ENCODE assay signal across 15 cellular contexts in genomic region chr18:51342815-51343214, GRCh38.
DNase-seq lines count a peak whose midpoint lies in the region; ATAC-seq, FAIRE-seq and TF ChIP-seq lines count a peak whose summit lies in the region.
"Had no signal": no experiment of that assay in that cellular context is flagged by ENCODE, and none has a peak within 500 bp of the region (broad histone marks: within the 10 kb centered on the region; RNA-seq: fewer than 3 reads in every experiment).

No MANE protein-coding gene starts in this region.

- CTCF ChIA-PET in Calu3 (lab: Charles Lee), result no interaction called here

- H3K36me3 Mint-ChIP-seq in Calu3 (ENCODE audit: insufficient read depth, unreplicated experiment), result no peaks in the 10 kb centered on the region
- H3K36me3 Mint-ChIP-seq in activated naive CD8-positive, alpha-beta T cell treated with anti-CD3 and anti-CD28 coated beads for 36 hours, result no peaks in the 10 kb centered on the region
- H3K36me3 Mint-ChIP-seq: activated naive CD8-positive, alpha-beta T cell treated with anti-CD3 and anti-CD28 coated beads, Interleukin-2, amount 10 ng/mL, durations not matched to agents 7 days and 5 days; CD4-positive, CD25-positive, alpha-beta regulatory T cell had no signal

- FAIRE-seq in GM12891 (lab: Jason Lieb, UNC), result no peak
- FAIRE-seq: GM12892 had no signal

- H3K9me2 ChIP-seq in GM23248 (ENCODE audit: insufficient read depth), result no peaks in the 10 kb centered on the region

- H3K27me3 Mint-ChIP-seq in Calu3 (ENCODE audit: unreplicated experiment), result peaks cover 8% of the 10 kb centered on the region
- peaks cover 11% of the 10 kb centered on the region for H3K27me3 Mint-ChIP-seq in activated naive CD8-positive, alpha-beta T cell treated with anti-CD3 and anti-CD28 coated beads for 36 hours

- H3K27me3 ChIP-seq in GM23248 (replicated peaks; ENCODE audit: insufficient read depth) (no peaks in the 10 kb centered on the region), left ventricle myocardium inferior (ENCODE audit: low read depth) (peaks cover 6% of the 10 kb centered on the region)
- H3K27me3 ChIP-seq: Peyer's patch had no signal

- H3K4me3 Mint-ChIP-seq in Calu3 (ENCODE audit: low read depth, unreplicated experiment), result no peak overlapping the region
- no peak overlapping the region for H3K4me3 Mint-ChIP-seq in activated naive CD8-positive, alpha-beta T cell treated with anti-CD3 and anti-CD28 coated beads for 36 hours
- H3K4me3 Mint-ChIP-seq: activated naive CD8-positive, alpha-beta T cell treated with anti-CD3 and anti-CD28 coated beads, Interleukin-2, amount 10 ng/mL, durations not matched to agents 7 days and 5 days; CD4-positive, CD25-positive, alpha-beta regulatory T cell; stimulated activated naive CD8-positive, alpha-beta T cell treated with anti-CD3 and anti-CD28 coated beads, Interleukin-15, Interleukin-2, amounts not matched to agents 100 ng/mL and 50 ng/mL, for 24 hours had no signal

- H3K4me3 ChIP-seq in GM23248, result no peak overlapping the region
- H3K4me3 ChIP-seq in mucosa of descending colon, result no peak overlapping the region
- H3K4me3 ChIP-seq in left ventricle myocardium inferior, result no peak overlapping the region
- H3K4me3 ChIP-seq: Peyer's patch had no signal

- no peak overlapping the region for H3K27ac Mint-ChIP-seq in Calu3 (ENCODE audit: unreplicated experiment)
- H3K27ac Mint-ChIP-seq in activated naive CD8-positive, alpha-beta T cell treated with anti-CD3 and anti-CD28 coated beads for 36 hours, result no peak overlapping the region
- H3K27ac Mint-ChIP-seq: activated naive CD8-positive, alpha-beta T cell treated with anti-CD3 and anti-CD28 coated beads, Interleukin-2, amount 10 ng/mL, durations not matched to agents 7 days and 5 days; CD4-positive, CD25-positive, alpha-beta regulatory T cell; stimulated activated naive CD8-positive, alpha-beta T cell treated with anti-CD3 and anti-CD28 coated beads, Interleukin-15, Interleukin-2, amounts not matched to agents 100 ng/mL and 50 ng/mL, for 24 hours had no signal

- no peaks in the 10 kb centered on the region for H3K9me3 ChIP-seq in GM23248 (ENCODE audit: low read depth)
- no peaks in the 10 kb centered on the region for H3K9me3 ChIP-seq in mucosa of descending colon
- peaks cover 12% of the 10 kb centered on the region for H3K9me3 ChIP-seq in left ventricle myocardium inferior (replicated peaks)
- H3K9me3 ChIP-seq: Peyer's patch had no signal

- peak; percentile 78 for ATAC-seq in mucosa of descending colon

- intact Hi-C loops in Calu3 (cut with micrococcal nuclease; ENCODE audit: unreplicated experiment), result loop anchor here (2.0 to 5.0 kb wide), 2 partner anchors 148 to 194 kb away; no protein-coding TSS in a partner anchor
- intact Hi-C loops in mucosa of descending colon (cut with DNase I, micrococcal nuclease), result no loop called here
- intact Hi-C loops in left ventricle myocardium inferior (cut with micrococcal nuclease), result no loop called here

- TF ChIP-seq POLR2A in GM12891 (IDR thresholded peaks at IDR 0.05; ENCODE audit: low read depth, low read length), result no peak

- H3K4me1 Mint-ChIP-seq in Calu3 (ENCODE audit: low read depth, unreplicated experiment), result no peaks in the 10 kb centered on the region
- no peaks in the 10 kb centered on the region for H3K4me1 Mint-ChIP-seq in activated naive CD8-positive, alpha-beta T cell treated with anti-CD3 and anti-CD28 coated beads for 36 hours
- H3K4me1 Mint-ChIP-seq: CD4-positive, CD25-positive, alpha-beta regulatory T cell had no signal

- H3K79me2 ChIP-seq in GM23248 (ENCODE audit: insufficient read depth), result no peaks in the 10 kb centered on the region

- no TSS peak for BruUV-seq in Calu3 (replicated peaks; lab: Mats Ljungman, UMichigan)

- H3K4me2 ChIP-seq in GM23248 (ENCODE audit: unreplicated experiment), result no peak overlapping the region

- no peaks in the 10 kb centered on the region for H4K20me1 ChIP-seq in GM23248 (ENCODE audit: insufficient read depth)

- H3K36me3 ChIP-seq in GM23248 (ENCODE audit: low read depth) (no peaks in the 10 kb centered on the region), mucosa of descending colon (ENCODE audit: low read depth) (no peaks in the 10 kb centered on the region), left ventricle myocardium inferior (no peaks in the 10 kb centered on the region)
- H3K36me3 ChIP-seq: Peyer's patch, WERI-Rb-1 had no signal

- H3K4me1 ChIP-seq in GM23248 (ENCODE audit: insufficient read depth), result no peaks in the 10 kb centered on the region
- no peaks in the 10 kb centered on the region for H3K4me1 ChIP-seq in mucosa of descending colon (ENCODE audit: low read depth)
- H3K4me1 ChIP-seq in left ventricle myocardium inferior, result no peaks in the 10 kb centered on the region
- H3K4me1 ChIP-seq: Peyer's patch had no signal

- no peak overlapping the region for H3K9ac ChIP-seq in GM23248

- H3F3A ChIP-seq in GM23248 (ENCODE audit: insufficient read depth), result no peaks in the 10 kb centered on the region

- H3K27ac ChIP-seq in GM23248 (no peak overlapping the region), left ventricle myocardium inferior (replicated peaks) (no peak overlapping the region)
- H3K27ac ChIP-seq: Peyer's patch, WERI-Rb-1 had no signal

- H2AFZ ChIP-seq in GM23248, result no peak overlapping the region

- no peak for TF ChIP-seq CTCF in Calu3 (IDR thresholded peaks at IDR 0.05; ENCODE audit: unreplicated experiment)
- TF ChIP-seq CTCF in mucosa of descending colon (IDR thresholded peaks at IDR 0.05), result no peak
- TF ChIP-seq CTCF in GM20000 (IDR thresholded peaks at IDR 0.05; ENCODE audit: extremely low read depth, missing control alignments), result no peak
- TF ChIP-seq CTCF in left ventricle myocardium inferior (IDR thresholded peaks at IDR 0.05; ENCODE audit: borderline replicate concordance), result no peak

- in situ Hi-C loops in GM23248 (cut with MboI), result no loop called here

- DNase-seq in Calu3 (peak; percentile 61), GM23248 (peak; percentile 5), mucosa of descending colon (peak in 1 of 3 donors; percentile 2), GM12891 (ENCODE audit: insufficient read length, low spot score) (no peak), DMS153 treated with DMSO at 0.1 percent for 48 hours (lab: John Stamatoyannopoulos, UW; ENCODE audit: unreplicated experiment) (no peak), GM20000 (ENCODE audit: low spot score) (no peak), left ventricle myocardium inferior (no peak)
- peak; percentile 6 for DNase-seq in activated naive CD8-positive, alpha-beta T cell treated with anti-CD3 and anti-CD28 coated beads for 36 hours
- DNase-seq: activated naive CD8-positive, alpha-beta T cell treated with anti-CD3 and anti-CD28 coated beads, Interleukin-2, amount 10 ng/mL, durations not matched to agents 7 days and 5 days; CD4-positive, CD25-positive, alpha-beta regulatory T cell; NCI-H1930; Peyer's patch; WERI-Rb-1 had no signal

- no peaks in the 10 kb centered on the region for H3K9me3 Mint-ChIP-seq in Calu3 (ENCODE audit: low read depth, unreplicated experiment)
- peaks cover 2% of the 10 kb centered on the region for H3K9me3 Mint-ChIP-seq in activated naive CD8-positive, alpha-beta T cell treated with anti-CD3 and anti-CD28 coated beads for 36 hours
- H3K9me3 Mint-ChIP-seq: stimulated activated naive CD8-positive, alpha-beta T cell treated with anti-CD3 and anti-CD28 coated beads, Interleukin-15, Interleukin-2, amounts not matched to agents 100 ng/mL and 50 ng/mL, for 24 hours had no signal

TF ChIP-seq in GM12891, 5 proteins besides CTCF, POLR2A, EP300 and RAD21:
- TF ChIP-seq TAF1 (IDR thresholded peaks at IDR 0.05; ENCODE audit: low read depth, low read length) (no peak), SPI1 (IDR thresholded peaks at IDR 0.05; ENCODE audit: low read depth, low read length) (no peak), PAX5 (IDR thresholded peaks at IDR 0.05; ENCODE audit: insufficient read depth, low read length, severe bottlenecking) (no peak), POLR2AphosphoS5 (IDR thresholded peaks at IDR 0.05; ENCODE audit: low read depth, low read length) (no peak)

Comparison
In these comparisons a context has a peak if more than half of its experiments do, and no peak if none do; other contexts are left out.
1. DNase-seq: peak in Calu3 (single experiment), GM23248 (single experiment) and activated naive CD8-positive, alpha-beta T cell treated with anti-CD3 and anti-CD28 coated beads for 36 hours (single experiment); none in GM12891 (single experiment), DMS153 treated with DMSO at 0.1 percent for 48 hours (single experiment), GM20000 (single experiment) and left ventricle myocardium inferior (single experiment).